In genomic region chr1:156146006-156146748, GRCh38 we compare ENCODE assay signal across 8 cellular contexts. TPM values are rescaled to one million over a fixed set of nuclear protein-coding genes. Genes with fewer than 3 reads are reported as not detected.
DNase-seq lines count a peak whose midpoint lies in the region; ATAC-seq and TF ChIP-seq lines count a peak whose summit lies in the region.

No MANE protein-coding gene starts in this region.

- no peaks in the 10 kb centered on the region for H3K9me3 Mint-ChIP-seq in activated CD4-positive, alpha-beta T cell treated with anti-CD3 and anti-CD28 coated beads for 36 hours (ENCODE audit: low read depth)

- intact Hi-C loops in activated CD4-positive, alpha-beta T cell treated with anti-CD3 and anti-CD28 coated beads for 36 hours (cut with DNase I, micrococcal nuclease): loop anchor here (1.0 to 10.0 kb wide), 7 partner anchors 47 to 299 kb away; partner anchors contain the start of genes CCT3 (in 1 of the 2), SMG5 (in 1 of the 2) and TSACC (in 1 of the 2)

- H3K27me3 ChIP-seq in MG63 (no peaks in the 10 kb centered on the region), Peyer's patch (no peaks in the 10 kb centered on the region), right atrium auricular region (no peaks in the 10 kb centered on the region)

- ATAC-seq in activated CD4-positive, alpha-beta T cell treated with anti-CD3 and anti-CD28 coated beads for 36 hours: peak; percentile 82
- no peak for ATAC-seq in HG03045 (IDR thresholded peaks at IDR 0.05; ENCODE audit: unreplicated experiment)

- H3K36me3 Mint-ChIP-seq in activated CD4-positive, alpha-beta T cell treated with anti-CD3 and anti-CD28 coated beads for 36 hours (ENCODE audit: low read depth): no peaks in the 10 kb centered on the region

- peak overlapping the region; percentile 85 for H3K27ac Mint-ChIP-seq in activated CD4-positive, alpha-beta T cell treated with anti-CD3 and anti-CD28 coated beads for 36 hours

- H3K9me3 ChIP-seq in MG63 (no peaks in the 10 kb centered on the region), Peyer's patch (no peaks in the 10 kb centered on the region), right atrium auricular region (no peaks in the 10 kb centered on the region)

- H3K4me3 ChIP-seq in MG63 (no peak overlapping the region), Peyer's patch (peak overlapping the region in 2 of 4 donors; percentile 3 to 30), right atrium auricular region (peak overlapping the region in 1 of 2 donors; percentile 8)

- H3K27ac ChIP-seq in Peyer's patch (peak overlapping the region in 1 of 4 donors; percentile 20), right atrium auricular region (no peak overlapping the region)

- TF ChIP-seq POLR2A in Peyer's patch (IDR thresholded peaks at IDR 0.05): no peak

- no peaks in the 10 kb centered on the region for H3K27me3 Mint-ChIP-seq in activated CD4-positive, alpha-beta T cell treated with anti-CD3 and anti-CD28 coated beads for 36 hours

- H3K4me1 Mint-ChIP-seq in activated CD4-positive, alpha-beta T cell treated with anti-CD3 and anti-CD28 coated beads for 36 hours: peaks cover 45% of the 10 kb centered on the region

- peak; percentile 67 for DNase-seq in activated CD4-positive, alpha-beta T cell treated with anti-CD3 and anti-CD28 coated beads for 36 hours
- DNase-seq in activated CD4-positive, alpha-beta T cell treated with anti-CD3 and anti-CD28 coated beads, Interleukin-2, amount 50 U/mL, for 1 hour: no peak
- peak; percentile 95 for DNase-seq in MG63
- peak in 2 of 3 donors; percentile 27 to 67 for DNase-seq in Peyer's patch
- peak; percentile 80 for DNase-seq in amniotic stem cell (lab: John Stamatoyannopoulos, UW)
- peak; percentile 73 for DNase-seq in right atrium auricular region (ENCODE audit: low spot score)
- peak; percentile 95 for DNase-seq in renal cortical epithelial cell (ENCODE audit: low read depth)

- peak overlapping the region; percentile 37 for H3K4me3 Mint-ChIP-seq in activated CD4-positive, alpha-beta T cell treated with anti-CD3 and anti-CD28 coated beads for 36 hours

- H3K36me3 ChIP-seq in MG63 (peaks cover 9% of the 10 kb centered on the region), Peyer's patch (no peaks in the 10 kb centered on the region), right atrium auricular region (no peaks in the 10 kb centered on the region)

- peak; percentile 62 to 94 (median 88) for TF ChIP-seq CTCF in Peyer's patch (IDR thresholded peaks at IDR 0.05)
- peak; percentile 50 to 81 for TF ChIP-seq CTCF in right atrium auricular region (IDR thresholded peaks at IDR 0.05)

- CTCF ChIA-PET in activated CD4-positive, alpha-beta T cell treated with anti-CD3 and anti-CD28 coated beads for 36 hours (lab: Charles Lee): interaction anchor here (0.6 to 13.4 kb wide), 25 partner anchors 9 to 176 kb away, joined by 3 to 229 read pairs (median 3); partner anchors contain the start of genes PAQR6, PMF1 and SMG5

- peaks cover 0 to 31% (median 11%) of the 10 kb centered on the region in 4 donors for H3K4me1 ChIP-seq in Peyer's patch
- peaks cover 0 to 29% of the 10 kb centered on the region in 2 donors for H3K4me1 ChIP-seq in right atrium auricular region

- POLR2A ChIA-PET in activated CD4-positive, alpha-beta T cell treated with anti-CD3 and anti-CD28 coated beads for 36 hours (lab: Charles Lee): interaction anchor here (0.6 to 1.0 kb wide), 3 partner anchors 66 to 97 kb away, joined by 3 to 4 read pairs (median 4); partner anchors contain the start of gene PMF1

RNA-seq across cellular contexts. Expression of gene SEMA4A, which starts 7.2 kb away (rescaled TPM):
- 10 to 100 TPM; 53.3 to 64.5 TPM for total RNA-seq in activated CD4-positive, alpha-beta T cell treated with anti-CD3 and anti-CD28 coated beads for 36 hours
- total RNA-seq in MG63 (2014; rRNA removed; shearing (Covaris generic); ENCODE audit: low replicate concordance): 0.49 TPM in 1 of 2 replicates, not detected in the other
- total RNA-seq in Peyer's patch (10 to 100 TPM in 1 of 4 donors, 1 to 10 TPM in 3; 1.5 to 19.0 (median 3.2) TPM), right atrium auricular region (1 to 10 TPM; 2.0 to 4.2 TPM), renal cortical epithelial cell (0.69 and 7.4 TPM in 2 replicates)

RNA-seq across cellular contexts. Expression of gene LMNA, which starts 31.7 kb away (rescaled TPM):
- total RNA-seq in activated CD4-positive, alpha-beta T cell treated with anti-CD3 and anti-CD28 coated beads for 36 hours: 100 to 1,000 TPM; 184 to 218 TPM
- 1,337 and 1,568 TPM in 2 replicates for total RNA-seq in MG63 (2014; rRNA removed; shearing (Covaris generic); ENCODE audit: low replicate concordance)
- total RNA-seq in Peyer's patch (100 to 1,000 TPM; 201 to 295 (median 211) TPM), right atrium auricular region (100 to 1,000 TPM; 258 to 273 TPM), renal cortical epithelial cell (420 and 617 TPM in 2 replicates)

RNA-seq across cellular contexts. Expression of gene SLC25A44, which starts 47.7 kb away (rescaled TPM):
- total RNA-seq in activated CD4-positive, alpha-beta T cell treated with anti-CD3 and anti-CD28 coated beads for 36 hours: 10 to 100 TPM; 42.4 to 51.9 TPM
- total RNA-seq in MG63 (2014; rRNA removed; shearing (Covaris generic); ENCODE audit: low replicate concordance): 12.7 and 13.1 TPM in 2 replicates
- total RNA-seq in Peyer's patch: 10 to 100 TPM; 15.7 to 40.6 (median 33.7) TPM
- total RNA-seq in right atrium auricular region: 10 to 100 TPM; 15.5 to 18.5 TPM
- 5.9 and 17.4 TPM in 2 replicates for total RNA-seq in renal cortical epithelial cell
